20 cellular contexts compared by ENCODE assay signal in genomic region chr7:43431020-43431595, GRCh38.
DNase-seq lines count a peak whose midpoint lies in the region; ATAC-seq, FAIRE-seq and TF ChIP-seq lines count a peak whose summit lies in the region.
"Had no signal": no experiment of that assay in that cellular context is flagged by ENCODE, and none has a peak within 500 bp of the region (broad histone marks: within the 10 kb centered on the region; RNA-seq: fewer than 3 reads in every experiment).

No MANE protein-coding gene starts in this region.

- H2BK15ac ChIP-seq in mesenchymal stem cell (ENCODE audit: low read depth, poor library complexity, severe bottlenecking) = no peak overlapping the region

- no peaks in the 10 kb centered on the region for H3K4me1 ChIP-seq in endothelial cell of umbilical vein (ENCODE audit: control insufficient read depth, extremely low read depth, insufficient read depth, low read length)
- peaks cover 4% of the 10 kb centered on the region for H3K4me1 ChIP-seq in mesenchymal stem cell (ENCODE audit: control insufficient read depth, insufficient read depth, low read depth, low read length)
- H3K4me1 ChIP-seq in pancreas = no peaks in the 10 kb centered on the region
- H3K4me1 ChIP-seq: BE2C, sigmoid colon had no signal

- H3K9me3 Mint-ChIP-seq in Calu3 (ENCODE audit: low read depth, unreplicated experiment) = peaks cover 3% of the 10 kb centered on the region
- H3K9me3 Mint-ChIP-seq: dendritic cell treated with granulocyte-macrophage colony-stimulating factor and Interleukin-4, amounts not matched to agents 40 ng/mL and 50 ng/mL, for 4 days had no signal

- H3K27ac ChIP-seq in endothelial cell of umbilical vein (ENCODE audit: insufficient read depth, low read depth, low read length) (no peak overlapping the region), mesenchymal stem cell (ENCODE audit: low read length, poor library complexity, severe bottlenecking) (no peak overlapping the region), pancreas (no peak overlapping the region)
- H3K27ac ChIP-seq: hepatocyte, PC-9, sigmoid colon had no signal

- FAIRE-seq in endothelial cell of umbilical vein (lab: Jason Lieb, UNC) (no peak), pancreas (lab: Jason Lieb, UNC) (no peak)

- no peak for ATAC-seq in GM21825 (IDR thresholded peaks at IDR 0.05; ENCODE audit: unreplicated experiment)
- no peak for ATAC-seq in pancreas
- ATAC-seq: left lobe of liver had no signal

- dilution Hi-C loops in endothelial cell of umbilical vein (cut with MboI; ENCODE audit: extremely low pct_ligation_motif_present, low sequenced_read_pairs) = no loop called here

- no peak overlapping the region for H2BK12ac ChIP-seq in mesenchymal stem cell (ENCODE audit: low read length in 2 of 2)

- no peak overlapping the region for H2BK120ac ChIP-seq in mesenchymal stem cell (ENCODE audit: low read depth, low read length)

- H3K4ac ChIP-seq in mesenchymal stem cell (ENCODE audit: low read depth in 1 of 2, low read length in 2 of 2) = no peak overlapping the region

- WGBS in mesenchymal stem cell = 78% methylated on average over 3 of the region's 3 CpGs
- 68 to 79% methylated on average over 3 of the region's 3 CpGs for WGBS in pancreas, 2 donors

- H3K27me3 Mint-ChIP-seq in Calu3 (ENCODE audit: unreplicated experiment) = no peaks in the 10 kb centered on the region
- H3K27me3 Mint-ChIP-seq: dendritic cell treated with granulocyte-macrophage colony-stimulating factor and Interleukin-4, amounts not matched to agents 40 ng/mL and 50 ng/mL, for 4 days had no signal

- intact Hi-C loops in Calu3 (cut with micrococcal nuclease; ENCODE audit: unreplicated experiment) = loop anchor here (10.0 kb wide), 1 partner anchor 116 kb away; no protein-coding TSS in a partner anchor
- intact Hi-C loops in endothelial cell of umbilical vein (cut with micrococcal nuclease) = no loop called here
- intact Hi-C loops in pancreas (cut with DNase I) = no loop called here

- H3K23ac ChIP-seq in mesenchymal stem cell (ENCODE audit: low read length in 2 of 2) = no peak overlapping the region

- H4K20me1 ChIP-seq in endothelial cell of umbilical vein (replicated peaks; ENCODE audit: control insufficient read depth, extremely low read depth, insufficient read depth, low read length) = no peaks in the 10 kb centered on the region

- H2AFZ ChIP-seq in endothelial cell of umbilical vein (ENCODE audit: low read depth, low read length) (no peak overlapping the region), mesenchymal stem cell (ENCODE audit: low read depth, low read length) (no peak overlapping the region)
- H2AFZ ChIP-seq: hepatocyte, PC-9 had no signal

- no peak overlapping the region for H3K18ac ChIP-seq in mesenchymal stem cell (ENCODE audit: low read depth in 1 of 2, low read length in 2 of 2)

- H3K4me2 ChIP-seq in endothelial cell of umbilical vein (ENCODE audit: insufficient read depth, low read length) (no peak overlapping the region), mesenchymal stem cell (ENCODE audit: low read length, poor library complexity, severe bottlenecking) (no peak overlapping the region)
- H3K4me2 ChIP-seq: hepatocyte, PC-9 had no signal

- no peak overlapping the region for H4K8ac ChIP-seq in mesenchymal stem cell (ENCODE audit: low read length)

- H3K4me3 Mint-ChIP-seq in Calu3 (ENCODE audit: low read depth, unreplicated experiment) = no peak overlapping the region
- H3K4me3 Mint-ChIP-seq: brain; dendritic cell treated with granulocyte-macrophage colony-stimulating factor and Interleukin-4, amounts not matched to agents 40 ng/mL and 50 ng/mL, for 4 days had no signal

- peaks cover 11% of the 10 kb centered on the region for H3K4me1 Mint-ChIP-seq in Calu3 (ENCODE audit: low read depth, unreplicated experiment)
- H3K4me1 Mint-ChIP-seq: brain had no signal

- H3K9me1 ChIP-seq in endothelial cell of umbilical vein (replicated peaks; ENCODE audit: control insufficient read depth, extremely low read depth, insufficient read depth, low read length) = no peaks in the 10 kb centered on the region

- H3K79me1 ChIP-seq in mesenchymal stem cell (replicated peaks; ENCODE audit: low read length, poor library complexity, severe bottlenecking) = no peaks in the 10 kb centered on the region

- no peak overlapping the region for H3K4me3 ChIP-seq in endothelial cell of umbilical vein (replicated peaks in 1 of 3; ENCODE audit: insufficient read depth in 1 of 3, low read depth in 1 of 3, low read length in 3 of 3)
- peak overlapping the region in 1 of 2 experiments; percentile 20 for H3K4me3 ChIP-seq in mesenchymal stem cell (ENCODE audit: insufficient read depth in 1 of 2, low read depth in 1 of 2, low read length in 2 of 2)
- H3K4me3 ChIP-seq in pancreas = no peak overlapping the region
- H3K4me3 ChIP-seq: hepatocyte, PC-9, sigmoid colon had no signal

- TF ChIP-seq CTCF in Calu3 (IDR thresholded peaks at IDR 0.05; ENCODE audit: unreplicated experiment) (no peak), endothelial cell of umbilical vein (IDR thresholded peaks at IDR 0.05; ENCODE audit: extremely low read depth in 1 of 2, insufficient read depth in 1 of 2, low read depth in 1 of 2, low read length in 2 of 2) (no peak), pancreas (IDR thresholded peaks at IDR 0.05) (no peak)

- no peak for TF ChIP-seq POLR2A in endothelial cell of umbilical vein (IDR thresholded peaks at IDR 0.05; ENCODE audit: low read depth, low read length)

- H3K27me3 ChIP-seq in endothelial cell of umbilical vein (ENCODE audit: control insufficient read depth in 2 of 2, insufficient read depth in 2 of 2, low read length in 2 of 2) = peaks cover 0 to 3% of the 10 kb centered on the region in 2 experiments
- no peaks in the 10 kb centered on the region for H3K27me3 ChIP-seq in mesenchymal stem cell (ENCODE audit: control insufficient read depth in 1 of 2, insufficient read depth in 1 of 2, low read length in 2 of 2)
- no peaks in the 10 kb centered on the region for H3K27me3 ChIP-seq in pancreas
- H3K27me3 ChIP-seq: BE2C, hepatocyte, sigmoid colon had no signal

- no peaks in the 10 kb centered on the region for H3K36me3 Mint-ChIP-seq in Calu3 (ENCODE audit: insufficient read depth, unreplicated experiment)

- CTCF ChIA-PET in Calu3 (lab: Charles Lee) = interaction anchor here (0.8 kb wide), 1 partner anchor 9 kb away, joined by 3 read pairs; no protein-coding TSS in a partner anchor
- CTCF ChIA-PET in endothelial cell of umbilical vein (lab: Charles Lee) = interaction anchor here (0.7 to 2.8 kb wide), 3 partner anchors 9 to 24 kb away, joined by 3 to 23 read pairs (median 3); no protein-coding TSS in a partner anchor

- H3K14ac ChIP-seq in mesenchymal stem cell (ENCODE audit: low read length in 2 of 2) = peak overlapping the region in 1 of 2 experiments; percentile 35

- H3K79me2 ChIP-seq in endothelial cell of umbilical vein (ENCODE audit: control insufficient read depth, insufficient read depth, low read length) = no peaks in the 10 kb centered on the region
- H3K79me2 ChIP-seq: hepatocyte had no signal

- BruUV-seq in Calu3 (replicated peaks; lab: Mats Ljungman, UMichigan) (no TSS peak), endothelial cell of umbilical vein (replicated peaks; lab: Mats Ljungman, UMichigan) (no TSS peak)

- POLR2A ChIA-PET in endothelial cell of umbilical vein (lab: Charles Lee) = no interaction called here

- H3K27ac Mint-ChIP-seq in Calu3 (ENCODE audit: unreplicated experiment) = peak overlapping the region; percentile 11
- H3K27ac Mint-ChIP-seq: brain; dendritic cell treated with granulocyte-macrophage colony-stimulating factor and Interleukin-4, amounts not matched to agents 40 ng/mL and 50 ng/mL, for 4 days had no signal

- H3K36me3 ChIP-seq in endothelial cell of umbilical vein (ENCODE audit: control insufficient read depth in 2 of 2, extremely low read depth in 1 of 2, insufficient read depth in 2 of 2, low read length in 2 of 2) (no peaks in the 10 kb centered on the region), mesenchymal stem cell (ENCODE audit: control insufficient read depth in 1 of 2, insufficient read depth in 2 of 2, low read depth in 1 of 2, low read length in 2 of 2) (no peaks in the 10 kb centered on the region), pancreas (no peaks in the 10 kb centered on the region)
- H3K36me3 ChIP-seq: BE2C, sigmoid colon had no signal

- no peak for DNase-seq in Calu3
- DNase-seq in M059J (ENCODE audit: low read depth) = peak; percentile 59
- DNase-seq in endothelial cell of umbilical vein (ENCODE audit: low read depth, low spot score) = no peak
- peak; percentile 50 for DNase-seq in mesenchymal stem cell
- no peak for DNase-seq in NCI-H2196 treated with DMSO at 0.1 percent for 48 hours (lab: John Stamatoyannopoulos, UW; ENCODE audit: unreplicated experiment)
- no peak for DNase-seq in ecto neural progenitor cell (ENCODE audit: low spot score)
- DNase-seq in pancreas = no peak
- DNase-seq: activated CD4-positive, alpha-beta T cell treated with anti-CD3 and anti-CD28 coated beads, Interleukin-2, amount 50 U/mL, for 1 hour; activated naive CD4-positive, alpha-beta T cell; BE2C; NCI-H69; occipital lobe; PC-9; sigmoid colon; stimulated activated CD4-positive, alpha-beta T cell treated with anti-CD3 and anti-CD28 coated beads, Interleukin-1b, Interleukin-23, amount 100 ng/mL, for 48 hours had no signal

- H3K9ac ChIP-seq in endothelial cell of umbilical vein (replicated peaks; ENCODE audit: extremely low read depth, insufficient read depth, low read length) (no peak overlapping the region), mesenchymal stem cell (ENCODE audit: low read length) (no peak overlapping the region)

- no peak overlapping the region for H2BK5ac ChIP-seq in mesenchymal stem cell (ENCODE audit: low read depth, low read length, poor library complexity, severe bottlenecking)

- H3K9me3 ChIP-seq in endothelial cell of umbilical vein (replicated peaks; ENCODE audit: control insufficient read depth, insufficient read depth, low read length) = no peaks in the 10 kb centered on the region
- H3K9me3 ChIP-seq in mesenchymal stem cell (ENCODE audit: control insufficient read depth, low read length) = no peaks in the 10 kb centered on the region
- no peaks in the 10 kb centered on the region for H3K9me3 ChIP-seq in pancreas
- H3K9me3 ChIP-seq: BE2C, sigmoid colon had no signal

- peak overlapping the region; percentile 35 for H2AK5ac ChIP-seq in mesenchymal stem cell (ENCODE audit: low read length, severe bottlenecking)

- no peak overlapping the region for H4K91ac ChIP-seq in mesenchymal stem cell (ENCODE audit: low read length)

TF ChIP-seq in endothelial cell of umbilical vein, 7 proteins besides CTCF, POLR2A, EP300 and RAD21:
- peak; percentile 16 for TF ChIP-seq JUN (IDR thresholded peaks at IDR 0.05; ENCODE audit: borderline replicate concordance, insufficient read depth, insufficient read length, low read depth)
- TF ChIP-seq FOS (IDR thresholded peaks at IDR 0.05; ENCODE audit: borderline replicate concordance, insufficient read depth, low read length) = no peak
- no peak for TF ChIP-seq POLR2AphosphoS5 (IDR thresholded peaks at IDR 0.05; ENCODE audit: insufficient read depth, low read depth, low read length)

Comparison
In these comparisons a context has a peak if more than half of its experiments do, and no peak if none do; other contexts are left out.
1. DNase-seq: peak in M059J (single experiment) and mesenchymal stem cell (single experiment); none in Calu3 (single experiment), endothelial cell of umbilical vein (single experiment), NCI-H2196 treated with DMSO at 0.1 percent for 48 hours (single experiment), ecto neural progenitor cell (single experiment) and pancreas (0 of 6).